Comparison of ENCODE assay signal across 17 cellular contexts in genomic region chr13:77139311-77139710, GRCh38.
DNase-seq lines count a peak whose midpoint lies in the region; ATAC-seq and TF ChIP-seq lines count a peak whose summit lies in the region.
"Had no signal": no experiment of that assay in that cellular context is flagged by ENCODE, and none has a peak within 500 bp of the region (broad histone marks: within the 10 kb centered on the region; RNA-seq: fewer than 3 reads in every experiment).

No MANE protein-coding gene starts in this region.

- H3K4ac ChIP-seq in trophoblast cell (ENCODE audit: low read depth, low read length) = no peak overlapping the region

- H3K4me3 ChIP-seq in AG04449 (ENCODE audit: low read depth, low read length) (no peak overlapping the region), astrocyte of the cerebellum (ENCODE audit: low read depth, low read length) (no peak overlapping the region), PC-3 (ENCODE audit: low read length) (no peak overlapping the region), trophoblast cell (ENCODE audit: low read depth, low read length) (no peak overlapping the region)
- H3K4me3 ChIP-seq: K562 had no signal

- peak; percentile 1 for DNase-seq in AG04449 (ENCODE audit: low read depth, low spot score)
- peak; percentile 34 for DNase-seq in astrocyte of the cerebellum (ENCODE audit: low read depth)
- no peak for DNase-seq in chondrocyte (ENCODE audit: low spot score)
- no peak for DNase-seq in nephron progenitor cell
- DNase-seq in effector CD4-positive, alpha-beta T cell = no peak
- DNase-seq in PC-3 = no peak
- DNase-seq in trophoblast cell = no peak
- DNase-seq: NCI-H1092, NCI-H1436, NCI-H187 treated with DMSO at 0.1 percent for 48 hours, NCI-H748 treated with DMSO at 0.1 percent for 48 hours, SHP77 treated with DMSO at 0.1 percent for 48 hours had no signal

- ATAC-seq in PC-3 (no peak), GM19455 (IDR thresholded peaks at IDR 0.05; ENCODE audit: unreplicated experiment) (no peak)
- ATAC-seq: K562 had no signal

- H3K4me1 Mint-ChIP-seq in chondrocyte (ENCODE audit: low read depth) (peaks cover 38% of the 10 kb centered on the region), nephron progenitor cell (peaks cover 5% of the 10 kb centered on the region)

- H4K12ac ChIP-seq in trophoblast cell (ENCODE audit: low read depth, low read length) = no peak overlapping the region

- H3K27ac ChIP-seq in PC-3 (ENCODE audit: low read length) (no peak overlapping the region), trophoblast cell (ENCODE audit: low read depth, low read length) (no peak overlapping the region)
- H3K27ac ChIP-seq: C4-2B, RWPE1 had no signal

- no peaks in the 10 kb centered on the region for H3K9me3 ChIP-seq in PC-3 (ENCODE audit: low read length)
- no peaks in the 10 kb centered on the region for H3K9me3 ChIP-seq in trophoblast cell (ENCODE audit: insufficient read depth, low read depth, low read length)

- H3K23ac ChIP-seq in trophoblast cell (ENCODE audit: low read length) = no peak overlapping the region

- H4K20me1 ChIP-seq in PC-3 (ENCODE audit: low read length) = 0 out of 2 replicates have a peak, but pooled peaks cover 4% of the 10 kb centered on the region

- intact Hi-C loops in PC-3 (cut with micrococcal nuclease) = no loop called here

- CTCF ChIA-PET in AG04449 (lab: Yijun Ruan, JAX) = no interaction called here
- CTCF ChIA-PET in PC-3 (lab: Charles Lee) = no interaction called here

- H3K79me2 ChIP-seq in PC-3 (ENCODE audit: low read length) = no peaks in the 10 kb centered on the region
- no peaks in the 10 kb centered on the region for H3K79me2 ChIP-seq in trophoblast cell (ENCODE audit: control insufficient read depth, insufficient read depth, low read length, poor library complexity)

- H3K9me3 Mint-ChIP-seq in chondrocyte (ENCODE audit: low read depth) (no peaks in the 10 kb centered on the region), nephron progenitor cell (no peaks in the 10 kb centered on the region)
- H3K9me3 Mint-ChIP-seq: CD8-positive, alpha-beta memory T cell had no signal

- no peak overlapping the region for H2BK120ac ChIP-seq in trophoblast cell (ENCODE audit: insufficient read depth, low read length, poor library complexity)

- TF ChIP-seq CTCF in AG04449 (IDR thresholded peaks at IDR 0.05; ENCODE audit: insufficient read depth, low read length, missing control alignments) = no peak
- no peak for TF ChIP-seq CTCF in astrocyte of the cerebellum (IDR thresholded peaks at IDR 0.05; ENCODE audit: low read depth, low read length, missing control alignments)
- no peak for TF ChIP-seq CTCF in chondrocyte (IDR thresholded peaks at IDR 0.05)
- no peak for TF ChIP-seq CTCF in nephron progenitor cell (IDR thresholded peaks at IDR 0.05)
- no peak for TF ChIP-seq CTCF in PC-3 (conservative IDR thresholded peaks at IDR 0.05; ENCODE audit: low read depth, low read length)

- H3K18ac ChIP-seq in trophoblast cell (ENCODE audit: low read length) = no peak overlapping the region

- H3K4me3 Mint-ChIP-seq in chondrocyte (ENCODE audit: unreplicated experiment) (no peak overlapping the region), nephron progenitor cell (no peak overlapping the region)
- H3K4me3 Mint-ChIP-seq: CD8-positive, alpha-beta memory T cell had no signal

- POLR2A ChIA-PET in AG04449 (lab: Yijun Ruan, JAX) (no interaction called here), PC-3 (lab: Charles Lee; ENCODE audit: unreplicated experiment) (no interaction called here)

- no peaks in the 10 kb centered on the region for H3K9me2 ChIP-seq in PC-3 (replicated peaks; ENCODE audit: low read length)

- in situ Hi-C loops in astrocyte of the cerebellum (cut with HindIII; ENCODE audit: low sequenced_read_pairs) = no loop called here

- no peak overlapping the region for H3K14ac ChIP-seq in trophoblast cell (ENCODE audit: low read length)

- H3K36me3 Mint-ChIP-seq in chondrocyte (ENCODE audit: low read depth) (peaks cover 35% of the 10 kb centered on the region), nephron progenitor cell (ENCODE audit: low read depth) (peaks cover 37% of the 10 kb centered on the region)

- H3K79me1 ChIP-seq in trophoblast cell (ENCODE audit: low read length) = no peaks in the 10 kb centered on the region

- no peak overlapping the region for H2AK5ac ChIP-seq in trophoblast cell (ENCODE audit: low read length)

- H3K27ac Mint-ChIP-seq in chondrocyte (ENCODE audit: unreplicated experiment) (peak overlapping the region; percentile 59), nephron progenitor cell (peak overlapping the region; percentile 66)

- no peak overlapping the region for H4K8ac ChIP-seq in trophoblast cell (ENCODE audit: low read depth, low read length)

- H3K9ac ChIP-seq in PC-3 (ENCODE audit: low read length) (no peak overlapping the region), trophoblast cell (ENCODE audit: low read length) (no peak overlapping the region)

- BruUV-seq in PC-3 (replicated peaks; lab: Mats Ljungman, UMichigan) = no TSS peak

- H2AFZ ChIP-seq in PC-3 (ENCODE audit: low read length) = no peak overlapping the region
- no peak overlapping the region for H2AFZ ChIP-seq in trophoblast cell (ENCODE audit: insufficient read depth, low read length, poor library complexity)

- no peaks in the 10 kb centered on the region for H3F3A ChIP-seq in PC-3 (ENCODE audit: low read length, unreplicated experiment)

- H3K4me2 ChIP-seq in PC-3 (ENCODE audit: low read length) = no peak overlapping the region
- no peak overlapping the region for H3K4me2 ChIP-seq in trophoblast cell (ENCODE audit: low read length)

- H3K4me1 ChIP-seq in PC-3 (ENCODE audit: insufficient read depth, low read length) (peaks cover 15% of the 10 kb centered on the region), trophoblast cell (ENCODE audit: control insufficient read depth in 1 of 2, insufficient read depth in 2 of 2, low read length in 2 of 2) (peaks cover 0 to 2% of the 10 kb centered on the region in 2 experiments)

- H3K27me3 Mint-ChIP-seq in chondrocyte (ENCODE audit: low read depth) (no peaks in the 10 kb centered on the region), nephron progenitor cell (ENCODE audit: low read depth, poor library complexity) (no peaks in the 10 kb centered on the region)
- H3K27me3 Mint-ChIP-seq: CD8-positive, alpha-beta memory T cell had no signal

- H4K91ac ChIP-seq in trophoblast cell (ENCODE audit: low read depth, low read length) = no peak overlapping the region

- no peak overlapping the region for H2BK5ac ChIP-seq in trophoblast cell (ENCODE audit: low read depth, low read length, poor library complexity)

- no peaks in the 10 kb centered on the region for H3K27me3 ChIP-seq in PC-3 (ENCODE audit: low read length)
- no peaks in the 10 kb centered on the region for H3K27me3 ChIP-seq in trophoblast cell (ENCODE audit: insufficient read depth, low read length)

- H3K36me3 ChIP-seq in PC-3 (ENCODE audit: low read depth, low read length) = peaks cover 5% of the 10 kb centered on the region; the same call in 1 of the 2 replicates
- H3K36me3 ChIP-seq in trophoblast cell (ENCODE audit: control insufficient read depth in 1 of 2, insufficient read depth in 2 of 2, low read length in 2 of 2) = peaks cover 6 to 7% of the 10 kb centered on the region in 2 experiments

- H2BK12ac ChIP-seq in trophoblast cell (ENCODE audit: low read length) = no peak overlapping the region

Comparison
In these comparisons a context has a peak if more than half of its experiments do, and no peak if none do; other contexts are left out.
1. DNase-seq: peak in AG04449 (single experiment) and astrocyte of the cerebellum (single experiment); none in chondrocyte (single experiment), nephron progenitor cell (single experiment), effector CD4-positive, alpha-beta T cell (single experiment), PC-3 (single experiment) and trophoblast cell (0 of 2).